1 cellular context compared by ENCODE assay signal in genomic region chr11:62556102-62556871, GRCh38.
TF ChIP-seq lines count a peak whose summit lies in the region.

No MANE protein-coding gene starts in this region.

TF ChIP-seq in H1, 55 proteins besides CTCF, POLR2A, EP300 and RAD21:
- TF ChIP-seq SP4 (IDR thresholded peaks at IDR 0.05; ENCODE audit: low read length) (no peak), CHD1 (IDR thresholded peaks at IDR 0.05; ENCODE audit: low read depth, low read length) (no peak), SP2 (IDR thresholded peaks at IDR 0.05; ENCODE audit: low read length) (no peak), NANOG (IDR thresholded peaks at IDR 0.05; ENCODE audit: insufficient read depth, low read depth, low read length, poor library complexity, severe bottlenecking) (no peak), CHD2 (IDR thresholded peaks at IDR 0.05; ENCODE audit: low read length) (peak; percentile 43; the same call in 1 of the 2 replicates), RBBP5 (IDR thresholded peaks at IDR 0.05; ENCODE audit: borderline replicate concordance, low read depth, low read length) (0 out of 2 replicates have a peak, but pooled peaks have one; percentile 32), CREB1 (IDR thresholded peaks at IDR 0.05) (peak; percentile 87), CBX5 (IDR thresholded peaks at IDR 0.05; ENCODE audit: low read depth, low read length) (no peak), SP1 (IDR thresholded peaks at IDR 0.05; ENCODE audit: low read depth, low read length) (peak; percentile 47), GABPA (IDR thresholded peaks at IDR 0.05; ENCODE audit: borderline replicate concordance, insufficient read depth, low read length) (no peak), CHD7 (IDR thresholded peaks at IDR 0.05; ENCODE audit: insufficient replicate concordance, low read length) (no peak), SRF (IDR thresholded peaks at IDR 0.05; ENCODE audit: low read depth, low read length) (no peak), BRCA1 (IDR thresholded peaks at IDR 0.05; ENCODE audit: low read depth, low read length) (no peak), CEBPB (IDR thresholded peaks at IDR 0.05; ENCODE audit: low read depth, low read length) (no peak), ZNF274 (IDR thresholded peaks at IDR 0.05; ENCODE audit: borderline replicate concordance, extremely low read depth, low read length) (no peak), SIX5 (IDR thresholded peaks at IDR 0.05; ENCODE audit: low read depth, low read length) (no peak), E2F6 (IDR thresholded peaks at IDR 0.05) (0 out of 2 replicates have a peak, but pooled peaks have one; percentile 25), NRF1 (IDR thresholded peaks at IDR 0.05; ENCODE audit: low read depth, low read length) (no peak), SIRT6 (IDR thresholded peaks at IDR 0.05; ENCODE audit: low read length) (no peak), SUZ12 (IDR thresholded peaks at IDR 0.05; ENCODE audit: low read length) (no peak), RNF2 (IDR thresholded peaks at IDR 0.05; ENCODE audit: borderline replicate concordance, low read depth, low read length, missing control alignments, poor library complexity, severe bottlenecking) (no peak), GTF2F1 (IDR thresholded peaks at IDR 0.05; ENCODE audit: borderline replicate concordance, low read depth, low read length) (no peak), BACH1 (IDR thresholded peaks at IDR 0.05; ENCODE audit: low read length) (0 out of 2 replicates have a peak, but pooled peaks have one; percentile 11), TBP (IDR thresholded peaks at IDR 0.05; ENCODE audit: low read depth, low read length) (no peak), TEAD4 (IDR thresholded peaks at IDR 0.05; ENCODE audit: low read depth, low read length) (no peak), EGR1 (IDR thresholded peaks at IDR 0.05; ENCODE audit: borderline replicate concordance, low read depth, low read length) (no peak), TCF12 (IDR thresholded peaks at IDR 0.05; ENCODE audit: low read depth, low read length) (no peak), CTBP2 (IDR thresholded peaks at IDR 0.05; ENCODE audit: borderline replicate concordance, insufficient read depth, insufficient read length, low read length) (no peak), HDAC6 (IDR thresholded peaks at IDR 0.05; ENCODE audit: low read depth, low read length) (no peak), HDAC2 (IDR thresholded peaks at IDR 0.05; ENCODE audit: borderline replicate concordance in 1 of 2, low read depth in 2 of 2, low read length in 2 of 2) (no peak), RXRA (IDR thresholded peaks at IDR 0.05; ENCODE audit: insufficient read depth, low read depth, low read length) (no peak), SAP30 (IDR thresholded peaks at IDR 0.05; ENCODE audit: insufficient read depth, insufficient replicate concordance, low read length) (no peak), JUND (IDR thresholded peaks at IDR 0.05; ENCODE audit: low read length) (peak; percentile 4; the same call in 1 of the 2 replicates), TAF1 (IDR thresholded peaks at IDR 0.05; ENCODE audit: low read depth, low read length) (0 out of 2 replicates have a peak, but pooled peaks have one; percentile 12), YY1 (IDR thresholded peaks at IDR 0.05; ENCODE audit: low read depth, low read length) (no peak), BCL11A (IDR thresholded peaks at IDR 0.05; ENCODE audit: low read depth in 2 of 2, low read length in 2 of 2) (no peak), ASH2L (IDR thresholded peaks at IDR 0.05; ENCODE audit: low read length) (peak; percentile 67), POLR2AphosphoS5 (IDR thresholded peaks at IDR 0.05; ENCODE audit: low read depth, low read length) (no peak; the same call in 1 of the 2 replicates), MAX (IDR thresholded peaks at IDR 0.05) (peak; percentile 86), KDM1A (IDR thresholded peaks at IDR 0.05; ENCODE audit: borderline replicate concordance, low read length) (0 out of 2 replicates have a peak, but pooled peaks have one; percentile 25), POU5F1 (IDR thresholded peaks at IDR 0.05; ENCODE audit: low read depth, low read length) (no peak), RFX5 (IDR thresholded peaks at IDR 0.05; ENCODE audit: borderline replicate concordance, low read depth, low read length) (peak; percentile 99), FOSL1 (IDR thresholded peaks at IDR 0.05; ENCODE audit: insufficient read depth, low read depth, low read length) (no peak), EZH2 (IDR thresholded peaks at IDR 0.05; ENCODE audit: low read depth, low read length, severe bottlenecking) (no peak), CBX8 (IDR thresholded peaks at IDR 0.05; ENCODE audit: borderline replicate concordance, low read depth, low read length) (no peak), KDM4A (IDR thresholded peaks at IDR 0.05; ENCODE audit: low read depth, low read length, severe bottlenecking) (no peak), JUN (IDR thresholded peaks at IDR 0.05; ENCODE audit: low read depth, low read length) (no peak), KDM5A (IDR thresholded peaks at IDR 0.05; ENCODE audit: low read length) (no peak), SIN3A (conservative IDR thresholded peaks at IDR 0.05 in 1 of 2, IDR thresholded peaks at IDR 0.05 in 1 of 2; ENCODE audit: low read depth in 1 of 2, low read length in 2 of 2) (no peak), PHF8 (conservative IDR thresholded peaks at IDR 0.05; ENCODE audit: low read depth, low read length) (no peak), MAFK (IDR thresholded peaks at IDR 0.05; ENCODE audit: low read depth, low read length) (no peak), TAF7 (optimal IDR thresholded peaks at IDR 0.05; ENCODE audit: borderline replicate concordance, low read depth, low read length) (no peak)
- TF ChIP-seq, protein P1, sequence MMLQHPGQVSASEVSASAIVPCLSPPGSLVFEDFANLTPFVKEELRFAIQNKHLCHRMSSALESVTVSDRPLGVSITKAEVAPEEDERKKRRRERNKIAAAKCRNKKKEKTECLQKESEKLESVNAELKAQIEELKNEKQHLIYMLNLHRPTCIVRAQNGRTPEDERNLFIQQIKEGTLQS (IDR thresholded peaks at IDR 0.05; ENCODE audit: insufficient read depth, low read depth, low read length), result no peak
- TF ChIP-seq, protein P2, sequence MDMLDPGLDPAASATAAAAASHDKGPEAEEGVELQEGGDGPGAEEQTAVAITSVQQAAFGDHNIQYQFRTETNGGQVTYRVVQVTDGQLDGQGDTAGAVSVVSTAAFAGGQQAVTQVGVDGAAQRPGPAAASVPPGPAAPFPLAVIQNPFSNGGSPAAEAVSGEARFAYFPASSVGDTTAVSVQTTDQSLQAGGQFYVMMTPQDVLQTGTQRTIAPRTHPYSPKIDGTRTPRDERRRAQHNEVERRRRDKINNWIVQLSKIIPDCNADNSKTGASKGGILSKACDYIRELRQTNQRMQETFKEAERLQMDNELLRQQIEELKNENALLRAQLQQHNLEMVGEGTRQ (IDR thresholded peaks at IDR 0.05; ENCODE audit: low read length), result no peak
- TF ChIP-seq, protein P3, sequence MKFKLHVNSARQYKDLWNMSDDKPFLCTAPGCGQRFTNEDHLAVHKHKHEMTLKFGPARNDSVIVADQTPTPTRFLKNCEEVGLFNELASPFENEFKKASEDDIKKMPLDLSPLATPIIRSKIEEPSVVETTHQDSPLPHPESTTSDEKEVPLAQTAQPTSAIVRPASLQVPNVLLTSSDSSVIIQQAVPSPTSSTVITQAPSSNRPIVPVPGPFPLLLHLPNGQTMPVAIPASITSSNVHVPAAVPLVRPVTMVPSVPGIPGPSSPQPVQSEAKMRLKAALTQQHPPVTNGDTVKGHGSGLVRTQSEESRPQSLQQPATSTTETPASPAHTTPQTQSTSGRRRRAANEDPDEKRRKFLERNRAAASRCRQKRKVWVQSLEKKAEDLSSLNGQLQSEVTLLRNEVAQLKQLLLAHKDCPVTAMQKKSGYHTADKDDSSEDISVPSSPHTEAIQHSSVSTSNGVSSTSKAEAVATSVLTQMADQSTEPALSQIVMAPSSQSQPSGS (IDR thresholded peaks at IDR 0.05; ENCODE audit: low read length), result no peak
